In the genomic region with DNA sequence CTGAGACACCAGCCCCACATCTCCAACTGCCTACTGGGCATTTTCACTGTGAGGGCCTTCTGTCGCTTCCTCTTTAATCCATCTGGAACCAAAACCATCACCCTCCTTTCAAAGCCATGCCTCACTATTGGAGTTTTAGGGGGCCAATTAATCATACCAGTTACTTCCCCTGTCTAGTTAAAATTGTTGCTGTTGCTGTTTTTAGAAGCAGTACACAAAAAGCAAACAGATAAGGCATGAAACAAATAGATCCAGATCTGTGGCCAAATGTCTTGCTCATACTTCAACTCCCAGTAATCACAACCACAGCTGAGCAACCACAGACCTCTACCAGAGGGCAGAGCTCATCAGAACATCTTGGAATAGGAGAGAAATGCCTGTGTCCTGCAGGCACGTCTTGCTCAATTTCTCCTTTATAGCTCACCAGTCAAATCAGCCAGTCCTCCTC, we compare ENCODE assay signal across 10 cellular contexts.
DNase-seq lines count a peak whose midpoint lies in the region; ATAC-seq and TF ChIP-seq lines count a peak whose summit lies in the region.
"Had no signal": no experiment of that assay in that cellular context is flagged by ENCODE, and none has a peak within 500 bp of the region (broad histone marks: within the 10 kb centered on the region; RNA-seq: fewer than 3 reads in every experiment).

No MANE protein-coding gene starts in this region.

- H2AK5ac ChIP-seq in trophoblast cell (ENCODE audit: low read length), result no peak overlapping the region

- POLR2A ChIA-PET in Panc1 (lab: Charles Lee), result no interaction called here

- H3K27me3 ChIP-seq in Panc1 (ENCODE audit: control insufficient read depth, insufficient read depth, low read length) (no peaks in the 10 kb centered on the region), fibroblast of lung (ENCODE audit: control insufficient read depth, insufficient read depth, low read length) (no peaks in the 10 kb centered on the region), trophoblast cell (ENCODE audit: insufficient read depth, low read length) (no peaks in the 10 kb centered on the region)

- H2BK12ac ChIP-seq in trophoblast cell (ENCODE audit: low read length), result no peak overlapping the region

- H3K14ac ChIP-seq in trophoblast cell (ENCODE audit: low read length), result no peak overlapping the region

- H3K79me1 ChIP-seq in trophoblast cell (ENCODE audit: low read length), result no peaks in the 10 kb centered on the region

- no peak overlapping the region for H2BK5ac ChIP-seq in trophoblast cell (ENCODE audit: low read depth, low read length, poor library complexity)

- TF ChIP-seq CTCF in Panc1 (IDR thresholded peaks at IDR 0.05) (no peak), fibroblast of lung (conservative IDR thresholded peaks at IDR 0.05 in 1 of 2, IDR thresholded peaks at IDR 0.05 in 1 of 2; ENCODE audit: low read depth in 1 of 2, low read length in 2 of 2) (no peak)

- H3K4me3 ChIP-seq in Panc1 (ENCODE audit: low read depth in 2 of 2, low read length in 2 of 2) (no peak overlapping the region), fibroblast of lung (replicated peaks in 1 of 4; ENCODE audit: control extremely low read depth in 1 of 4, insufficient read depth in 1 of 4, low read depth in 3 of 4, low read length in 4 of 4) (no peak overlapping the region), trophoblast cell (ENCODE audit: low read depth, low read length) (no peak overlapping the region)

- no peak overlapping the region for H4K8ac ChIP-seq in trophoblast cell (ENCODE audit: low read depth, low read length)

- H4K20me1 ChIP-seq in fibroblast of lung (ENCODE audit: control insufficient read depth, extremely low read depth, insufficient read depth, low read length), result no peaks in the 10 kb centered on the region

- H3K18ac ChIP-seq in trophoblast cell (ENCODE audit: low read length), result no peak overlapping the region

- H3K79me2 ChIP-seq in fibroblast of lung (ENCODE audit: control insufficient read depth, insufficient read depth, low read length), result no peaks in the 10 kb centered on the region
- H3K79me2 ChIP-seq in trophoblast cell (ENCODE audit: control insufficient read depth, insufficient read depth, low read length, poor library complexity), result no peaks in the 10 kb centered on the region

- no peak overlapping the region for H2BK120ac ChIP-seq in trophoblast cell (ENCODE audit: insufficient read depth, low read length, poor library complexity)

- H3K4me1 ChIP-seq in Panc1 (ENCODE audit: control insufficient read depth, insufficient read depth, low read length), result no peaks in the 10 kb centered on the region; the same call in 1 of the 2 replicates
- peaks cover 7% of the 10 kb centered on the region for H3K4me1 ChIP-seq in fibroblast of lung (ENCODE audit: control insufficient read depth, extremely low read depth, insufficient read depth, low read length)
- H3K4me1 ChIP-seq in trophoblast cell (ENCODE audit: control insufficient read depth in 1 of 2, insufficient read depth in 2 of 2, low read length in 2 of 2), result peaks cover 0 to 6% of the 10 kb centered on the region in 2 experiments

- H3K9me3 ChIP-seq in Panc1 (ENCODE audit: control insufficient read depth, insufficient read depth, low read depth, low read length), result no peaks in the 10 kb centered on the region
- no peaks in the 10 kb centered on the region for H3K9me3 ChIP-seq in fibroblast of lung (ENCODE audit: control insufficient read depth, insufficient read depth, low read depth, low read length)
- no peaks in the 10 kb centered on the region for H3K9me3 ChIP-seq in trophoblast cell (ENCODE audit: insufficient read depth, low read depth, low read length)

- CTCF ChIA-PET in Panc1 (lab: Charles Lee), result no interaction called here

- DNase-seq in Daoy (ENCODE audit: low read depth), result peak; percentile 65
- DNase-seq in Panc1 (ENCODE audit: low read depth, low spot score), result no peak
- peak; percentile 94 to 98 for DNase-seq in fibroblast of lung (ENCODE audit: low read depth in 2 of 2)
- no peak for DNase-seq in trophoblast cell
- DNase-seq in iPS-NIHi7 (ENCODE audit: extremely low spot score), result no peak
- no peak for DNase-seq in left colon
- no peak for DNase-seq in RPMI8226
- DNase-seq: DMS53, T-helper 1 cell had no signal

- no peak overlapping the region for H3K23ac ChIP-seq in trophoblast cell (ENCODE audit: low read length)

- intact Hi-C loops in Panc1 (cut with micrococcal nuclease; ENCODE audit: unreplicated experiment), result no loop called here
- intact Hi-C loops in left colon (cut with DNase I, micrococcal nuclease), result no loop called here

- peak; percentile 65; the same call in 1 of the 2 replicates for ATAC-seq in Panc1
- ATAC-seq in GM21515 (IDR thresholded peaks at IDR 0.05; ENCODE audit: unreplicated experiment), result no peak
- no peak for ATAC-seq in left colon

- H2AFZ ChIP-seq in fibroblast of lung (ENCODE audit: low read length), result no peak overlapping the region
- no peak overlapping the region for H2AFZ ChIP-seq in trophoblast cell (ENCODE audit: insufficient read depth, low read length, poor library complexity)

- H3K27ac ChIP-seq in Panc1 (ENCODE audit: low read length), result peak overlapping the region; percentile 59
- H3K27ac ChIP-seq in fibroblast of lung (ENCODE audit: insufficient read depth, low read length), result peak overlapping the region; percentile 59
- peak overlapping the region; percentile 11 for H3K27ac ChIP-seq in trophoblast cell (ENCODE audit: low read depth, low read length)

- H3K36me3 ChIP-seq in Panc1 (ENCODE audit: control insufficient read depth, insufficient read depth, low read length) (no peaks in the 10 kb centered on the region), fibroblast of lung (ENCODE audit: control insufficient read depth, insufficient read depth, low read length) (no peaks in the 10 kb centered on the region), trophoblast cell (ENCODE audit: control insufficient read depth in 1 of 2, insufficient read depth in 2 of 2, low read length in 2 of 2) (no peaks in the 10 kb centered on the region)

- H3K4me2 ChIP-seq in fibroblast of lung (ENCODE audit: extremely low read depth, insufficient read depth, low read length) (no peak overlapping the region), trophoblast cell (ENCODE audit: low read length) (no peak overlapping the region)

- in situ Hi-C loops in Panc1 (cut with HindIII; ENCODE audit: low pct_unique_long_range_greater_than_20kb, low sequenced_read_pairs), result no loop called here

- BruUV-seq in Panc1 (replicated peaks; lab: Mats Ljungman, UMichigan), result no TSS peak

- H3K9ac ChIP-seq in fibroblast of lung (ENCODE audit: insufficient read depth, low read length), result no peak overlapping the region
- H3K9ac ChIP-seq in trophoblast cell (ENCODE audit: low read length), result no peak overlapping the region

- H4K12ac ChIP-seq in trophoblast cell (ENCODE audit: low read depth, low read length), result no peak overlapping the region

- WGBS in trophoblast cell (ENCODE audit: extremely low coverage, insufficient coverage, insufficient read length), result no CpG with 5 or more reads among the region's 2 CpGs

- H3K4ac ChIP-seq in trophoblast cell (ENCODE audit: low read depth, low read length), result no peak overlapping the region

- no peak overlapping the region for H4K91ac ChIP-seq in trophoblast cell (ENCODE audit: low read depth, low read length)

Comparison
In these comparisons a context has a peak if more than half of its experiments do, and no peak if none do; other contexts are left out.
1. DNase-seq: peak in Daoy (single experiment) and fibroblast of lung (2 of 2); none in Panc1 (single experiment), trophoblast cell (0 of 2), iPS-NIHi7 (single experiment), left colon (0 of 2) and RPMI8226 (single experiment).
2. Peak in every context shown above with its lines, with median percentiles within 50 percentile points of each other: H3K27ac ChIP-seq.